In the genomic region with DNA sequence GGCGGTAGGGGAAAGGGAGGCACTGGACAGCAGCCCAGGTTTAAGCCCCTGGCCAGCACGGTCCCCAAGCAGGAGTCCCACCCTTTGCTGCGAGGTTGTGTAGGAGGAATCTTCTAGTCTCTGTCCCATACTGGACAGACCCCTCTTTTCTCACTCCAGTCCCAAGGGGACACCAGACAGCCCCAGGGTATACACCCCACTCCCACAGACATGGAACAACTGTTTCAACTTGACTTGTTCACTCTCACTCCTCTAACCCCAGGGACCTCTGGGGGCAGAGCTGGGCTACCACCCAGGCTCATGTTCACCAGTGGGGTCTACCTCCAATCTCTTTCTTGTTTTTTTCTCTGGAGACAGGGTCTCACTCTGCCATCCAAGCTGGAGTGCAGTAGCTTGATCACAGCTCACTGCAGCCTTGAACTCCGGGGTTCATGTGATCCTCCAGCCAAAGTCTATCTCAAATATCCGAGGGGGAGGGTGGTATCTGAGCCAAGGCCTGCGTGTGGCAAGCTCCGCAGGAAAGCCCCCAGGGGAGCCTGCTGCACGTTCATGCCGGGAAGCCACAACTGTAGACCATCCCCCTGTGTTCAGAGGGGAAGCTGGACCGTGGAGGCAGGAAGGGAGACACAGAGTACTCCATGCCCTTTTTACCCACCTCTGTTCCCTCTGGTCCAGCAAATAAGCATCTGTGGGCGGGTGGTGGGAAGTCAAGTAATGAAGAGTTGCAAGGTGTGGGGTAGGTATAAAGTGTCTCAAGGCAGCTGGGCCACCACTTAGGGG, we compare ENCODE assay signal across 8 cellular contexts. TPM values are rescaled to one million over a fixed set of nuclear protein-coding genes. Genes with fewer than 3 reads are reported as not detected.
DNase-seq lines count a peak whose midpoint lies in the region; ATAC-seq and TF ChIP-seq lines count a peak whose summit lies in the region.

No MANE protein-coding gene starts in this region.

- intact Hi-C loops in heart right ventricle (cut with DNase I), result loop anchor here in 1 of 10 donors (2.0 kb wide), 1 partner anchor 57 kb away; a partner anchor contains a TSS

- H3K4me1 Mint-ChIP-seq in T-helper 2 cell treated with Interferon-gamma antibody and Interleukin-4, amounts not matched to agents 5 μg/mL and 100 μg/mL, for 36 hours (ENCODE audit: low read depth), result peaks cover 25% of the 10 kb centered on the region

- peaks cover 13 to 39% (median 28%) of the 10 kb centered on the region in 9 donors for H3K4me1 ChIP-seq in heart right ventricle
- peaks cover 26 to 39% (median 35%) of the 10 kb centered on the region in 3 donors for H3K4me1 ChIP-seq in skeletal muscle tissue (ENCODE audit: control insufficient read depth in 3 of 3, insufficient read depth in 3 of 3, low read length in 3 of 3)

- H3F3A ChIP-seq in SU-DHL-6 (ENCODE audit: insufficient read depth), result no peaks in the 10 kb centered on the region

- no peak overlapping the region for H2AFZ ChIP-seq in SU-DHL-6 (ENCODE audit: low read depth, low read length, severe bottlenecking)

- H3K27me3 ChIP-seq in SU-DHL-6 (ENCODE audit: low read length), result no peaks in the 10 kb centered on the region
- H3K27me3 ChIP-seq in heart right ventricle, result no peaks in the 10 kb centered on the region
- H3K27me3 ChIP-seq in skeletal muscle tissue (ENCODE audit: control insufficient read depth in 3 of 3, insufficient read depth in 3 of 3, low read length in 3 of 3), result no peaks in the 10 kb centered on the region

- no peaks in the 10 kb centered on the region for H3K9me3 Mint-ChIP-seq in T-helper 2 cell treated with Interferon-gamma antibody and Interleukin-4, amounts not matched to agents 5 μg/mL and 100 μg/mL, for 36 hours

- H3K9me3 ChIP-seq in SU-DHL-6 (ENCODE audit: insufficient read depth, low read length) (no peaks in the 10 kb centered on the region), heart right ventricle (peaks cover 0 to 4% (median 0%) of the 10 kb centered on the region in 11 donors), skeletal muscle tissue (ENCODE audit: control insufficient read depth in 3 of 3, low read length in 3 of 3) (peaks cover 0 to 3% (median 0%) of the 10 kb centered on the region in 3 donors)

- H3K36me3 ChIP-seq in SU-DHL-6 (ENCODE audit: low read length) (no peaks in the 10 kb centered on the region), heart right ventricle (peaks cover 0 to 45% (median 24%) of the 10 kb centered on the region in 9 donors), skeletal muscle tissue (ENCODE audit: control insufficient read depth in 3 of 3, insufficient read depth in 3 of 3, low read length in 3 of 3) (peaks cover 13 to 33% (median 25%) of the 10 kb centered on the region in 3 donors)

- peak overlapping the region; percentile 91 for H3K4me3 ChIP-seq in SU-DHL-6 (ENCODE audit: insufficient read depth, low read length, poor library complexity, severe bottlenecking)
- peak overlapping the region in 6 of 10 donors; percentile 78 to 100 (median 92) for H3K4me3 ChIP-seq in heart right ventricle
- H3K4me3 ChIP-seq in skeletal muscle tissue (ENCODE audit: low read length in 3 of 3), result peak overlapping the region in 2 of 3 donors; percentile 39 to 52

- peak overlapping the region; percentile 80 for H3K4me3 Mint-ChIP-seq in T-helper 2 cell treated with Interferon-gamma antibody and Interleukin-4, amounts not matched to agents 5 μg/mL and 100 μg/mL, for 36 hours

- H3K27ac ChIP-seq in SU-DHL-6 (ENCODE audit: low read depth, low read length) (peak overlapping the region; percentile 23), heart right ventricle (peak overlapping the region in 5 of 10 donors; percentile 9 to 62 (median 15)), skeletal muscle tissue (ENCODE audit: low read depth, low read length) (no peak overlapping the region)

- H3K9me2 ChIP-seq in SU-DHL-6 (replicated peaks; ENCODE audit: insufficient read depth, low read length), result no peaks in the 10 kb centered on the region

- no peak for TF ChIP-seq CTCF in SU-DHL-6 (IDR thresholded peaks at IDR 0.05; ENCODE audit: insufficient read depth, low read length, poor library complexity, severe bottlenecking)
- TF ChIP-seq CTCF in heart right ventricle (IDR thresholded peaks at IDR 0.05), result no peak

- DNase-seq in T-helper 2 cell treated with Interferon-gamma antibody and Interleukin-4, amounts not matched to agents 5 μg/mL and 100 μg/mL, for 36 hours (ENCODE audit: low spot score), result no peak
- no peak for DNase-seq in T-helper 2 cell
- peak in 1 of 2 donors; percentile 3 for DNase-seq in heart right ventricle
- no peak for DNase-seq in NCI-H1048 (lab: John Stamatoyannopoulos, UW)
- no peak for DNase-seq in cerebellar cortex (ENCODE audit: low spot score)

- peak overlapping the region; percentile 92 for H3K9ac ChIP-seq in SU-DHL-6 (ENCODE audit: low read length)
- peak overlapping the region; percentile 39 to 60 (median 57) for H3K9ac ChIP-seq in skeletal muscle tissue (ENCODE audit: low read depth in 1 of 3, low read length in 3 of 3)

- H4K20me1 ChIP-seq in SU-DHL-6 (ENCODE audit: low read depth, low read length), result no peaks in the 10 kb centered on the region; the same call in 1 of the 2 replicates

- H3K27ac Mint-ChIP-seq in T-helper 2 cell treated with Interferon-gamma antibody and Interleukin-4, amounts not matched to agents 5 μg/mL and 100 μg/mL, for 36 hours, result peak overlapping the region; percentile 41

- 44 to 48% methylated on average over 11 of the region's 11 CpGs for WGBS in heart right ventricle, 2 donors

- H3K27me3 Mint-ChIP-seq in T-helper 2 cell treated with Interferon-gamma antibody and Interleukin-4, amounts not matched to agents 5 μg/mL and 100 μg/mL, for 36 hours (ENCODE audit: low read depth), result no peaks in the 10 kb centered on the region

- no peak for ATAC-seq in heart right ventricle
- no peak for ATAC-seq in HG02885 (IDR thresholded peaks at IDR 0.05; ENCODE audit: poor library complexity, unreplicated experiment)

- peaks cover 20% of the 10 kb centered on the region for H3K79me2 ChIP-seq in SU-DHL-6 (ENCODE audit: insufficient read depth, low read length)

- peaks cover 11% of the 10 kb centered on the region for H3K36me3 Mint-ChIP-seq in T-helper 2 cell treated with Interferon-gamma antibody and Interleukin-4, amounts not matched to agents 5 μg/mL and 100 μg/mL, for 36 hours (ENCODE audit: low read depth)

- peak overlapping the region; percentile 84 for H3K4me2 ChIP-seq in SU-DHL-6 (ENCODE audit: low read depth, low read length, poor library complexity, severe bottlenecking)

RNA-seq across cellular contexts. Expression of a gene that starts 1.8 kb away (rescaled TPM):
- 100 to 1,000 TPM; 117 to 166 (median 148) TPM for total RNA-seq in heart right ventricle
- polyA plus RNA-seq in heart right ventricle, result 100 to 1,000 TPM; 132 to 147 TPM
- total RNA-seq in skeletal muscle tissue, result 47.5 TPM

RNA-seq across cellular contexts. Expression of a gene that starts 23.5 kb away (rescaled TPM):
- 1 to 10 TPM in 1 of 10 donors, under 1 TPM in 4, not detected in 5; 0.34 to 2.7 (median 0.45) TPM for total RNA-seq in heart right ventricle
- polyA plus RNA-seq in heart right ventricle, result 1 to 10 TPM in 1 of 2 donors, under 1 TPM in 1; 0.62 to 1.5 TPM
- total RNA-seq in skeletal muscle tissue, result 2.1 TPM

RNA-seq across cellular contexts. Expression of a gene that starts 34.3 kb away (rescaled TPM):
- 10 to 100 TPM; 29.5 to 58.2 (median 36.1) TPM for total RNA-seq in heart right ventricle
- 100 to 1,000 TPM in 1 of 2 donors, 10 to 100 TPM in 1; 70.2 to 159 TPM for polyA plus RNA-seq in heart right ventricle
- total RNA-seq in skeletal muscle tissue, result 7.8 TPM

RNA-seq across cellular contexts. Expression of a gene that starts 57.7 kb away (rescaled TPM):
- 10 to 100 TPM in 3 of 10 donors, 1 to 10 TPM in 7; 3.6 to 20.7 (median 7.5) TPM for total RNA-seq in heart right ventricle
- 1 to 10 TPM; 2.3 to 4.8 TPM for polyA plus RNA-seq in heart right ventricle
- total RNA-seq in skeletal muscle tissue, result 13.0 TPM

RNA-seq across cellular contexts. Expression of a gene that starts 58.6 kb away (rescaled TPM):
- 1 to 10 TPM; 3.2 to 7.0 (median 5.5) TPM for total RNA-seq in heart right ventricle
- 1 to 10 TPM; 4.4 to 7.2 TPM for polyA plus RNA-seq in heart right ventricle
- total RNA-seq in skeletal muscle tissue, result 8.9 TPM
